26 cellular contexts compared by ENCODE assay signal in genomic region chr17:13631541-13631940, GRCh38. TPM values are rescaled to one million over a fixed set of nuclear protein-coding genes. Genes with fewer than 3 reads are reported as not detected.
"Had no signal": no experiment of that assay in that cellular context is flagged by ENCODE, and none has a peak within 500 bp of the region (broad histone marks: within the 10 kb centered on the region; RNA-seq: fewer than 3 reads in every experiment).

No MANE protein-coding gene starts in this region.

- H3K4me2 ChIP-seq: smooth muscle cell had no signal

- H3K27ac ChIP-seq: heart right ventricle, left lung, lower lobe of right lung, right lobe of liver, stomach, thyroid gland, upper lobe of right lung, VCaP had no signal

- H3K4me3 Mint-ChIP-seq: activated T-cell treated with anti-CD3 and anti-CD28 coated beads, Interleukin-2, amount 50 U/mL, for 72 hours; brain; nephron; stimulated activated naive B cell treated with anti-CD40 and anti-IgM and Interleukin-4, amounts not matched to agents 10 μg/mL and 1 μg/mL and 100 μg/mL, for 72 hours had no signal

- H3K27ac Mint-ChIP-seq: activated naive CD4-positive, alpha-beta T cell treated with anti-CD3 and anti-CD28 coated beads, Interleukin-2, amount 50 U/mL, for 72 hours; activated T-cell treated with anti-CD3 and anti-CD28 coated beads, Interleukin-2, amount 50 U/mL, for 72 hours; brain; nephron; stimulated activated naive B cell treated with anti-CD40 and anti-IgM and Interleukin-4, amounts not matched to agents 10 μg/mL and 1 μg/mL and 100 μg/mL, for 72 hours had no signal

- H3K27me3 ChIP-seq: left lung, right lobe of liver, thyroid gland, upper lobe of right lung had no signal

- H3K36me3 ChIP-seq: heart right ventricle, left lung, lower lobe of right lung, right lobe of liver, stomach, thyroid gland, upper lobe of right lung had no signal

- H3K4me1 ChIP-seq: heart right ventricle, left lung, lower lobe of right lung, right lobe of liver, stomach, thyroid gland, upper lobe of right lung had no signal

- H3K9me3 ChIP-seq: heart right ventricle, left lung, lower lobe of right lung, mucosa of descending colon, right lobe of liver, stomach, thyroid gland, upper lobe of right lung had no signal

- H3K9me3 Mint-ChIP-seq: activated naive CD4-positive, alpha-beta T cell treated with anti-CD3 and anti-CD28 coated beads, Interleukin-2, amount 50 U/mL, for 72 hours; activated T-cell treated with anti-CD3 and anti-CD28 coated beads, Interleukin-2, amount 50 U/mL, for 72 hours; brain; nephron; stimulated activated naive B cell treated with anti-CD40 and anti-IgM and Interleukin-4, amounts not matched to agents 10 μg/mL and 1 μg/mL and 100 μg/mL, for 72 hours had no signal

- H3K4me1 Mint-ChIP-seq: brain; nephron; stimulated activated naive B cell treated with anti-CD40 and anti-IgM and Interleukin-4, amounts not matched to agents 10 μg/mL and 1 μg/mL and 100 μg/mL, for 72 hours had no signal

- H3K36me3 Mint-ChIP-seq: activated naive CD4-positive, alpha-beta T cell treated with anti-CD3 and anti-CD28 coated beads, Interleukin-2, amount 50 U/mL, for 72 hours; brain; stimulated activated naive B cell treated with anti-CD40 and anti-IgM and Interleukin-4, amounts not matched to agents 10 μg/mL and 1 μg/mL and 100 μg/mL, for 72 hours had no signal

- H3K4me3 ChIP-seq: heart right ventricle, left lung, lower lobe of right lung, mucosa of descending colon, right lobe of liver, smooth muscle cell, stomach, thyroid gland, upper lobe of right lung had no signal

- ATAC-seq: activated naive CD4-positive, alpha-beta T cell treated with anti-CD3 and anti-CD28 coated beads, Interleukin-2, amount 50 U/mL, for 72 hours; activated T-cell treated with anti-CD3 and anti-CD28 coated beads, Interleukin-2, amount 50 U/mL, for 72 hours; heart right ventricle; left lung; lower lobe of right lung; mucosa of descending colon; right lobe of liver; stimulated activated naive B cell treated with anti-CD40 and anti-IgM and Interleukin-4, amounts not matched to agents 10 μg/mL and 1 μg/mL and 100 μg/mL, for 72 hours; upper lobe of right lung had no signal

- DNase-seq: activated CD4-positive, alpha-beta T cell treated with anti-CD3 and anti-CD28 coated beads for 4 hours; activated CD4-positive, alpha-beta T cell treated with anti-CD3 and anti-CD28 coated beads, Interleukin-2, amount 50 U/mL, for 4 hours; activated naive CD4-positive, alpha-beta T cell; activated T-cell treated with anti-CD3 and anti-CD28 coated beads for 4 hours; activated T-cell treated with anti-CD3 and anti-CD28 coated beads, Interleukin-2, amount 50 U/mL, for 72 hours; anterior cingulate cortex; caudate nucleus; heart right ventricle; left lung; lower lobe of right lung; mucosa of descending colon; posterior cingulate gyrus; right lobe of liver; stimulated activated CD4-positive, alpha-beta T cell treated with anti-CD3 and anti-CD28 coated beads, Interleukin-15, amount 100 ng/mL, for 24 hours; stimulated activated CD4-positive, alpha-beta T cell treated with anti-CD3 and anti-CD28 coated beads, Interleukin-2, amount 100 ng/mL, for 24 hours; stimulated activated naive B cell treated with anti-CD40 and anti-IgM and Interleukin-4, amounts not matched to agents 10 μg/mL and 1 μg/mL and 100 μg/mL, for 72 hours; stomach; T-helper 1 cell; thyroid gland; upper lobe of right lung had no signal

RNA-seq across cellular contexts. Expression of gene HS3ST3A1, which starts 29.8 kb away (rescaled TPM):
- total RNA-seq: activated naive CD4-positive, alpha-beta T cell treated with anti-CD3 and anti-CD28 coated beads, Interleukin-2, amount 50 U/mL, for 72 hours; endothelial cell of umbilical vein had no signal
- polyA plus RNA-seq: endothelial cell of umbilical vein had no signal
